1 cellular context compared by ENCODE assay signal in the genomic region with DNA sequence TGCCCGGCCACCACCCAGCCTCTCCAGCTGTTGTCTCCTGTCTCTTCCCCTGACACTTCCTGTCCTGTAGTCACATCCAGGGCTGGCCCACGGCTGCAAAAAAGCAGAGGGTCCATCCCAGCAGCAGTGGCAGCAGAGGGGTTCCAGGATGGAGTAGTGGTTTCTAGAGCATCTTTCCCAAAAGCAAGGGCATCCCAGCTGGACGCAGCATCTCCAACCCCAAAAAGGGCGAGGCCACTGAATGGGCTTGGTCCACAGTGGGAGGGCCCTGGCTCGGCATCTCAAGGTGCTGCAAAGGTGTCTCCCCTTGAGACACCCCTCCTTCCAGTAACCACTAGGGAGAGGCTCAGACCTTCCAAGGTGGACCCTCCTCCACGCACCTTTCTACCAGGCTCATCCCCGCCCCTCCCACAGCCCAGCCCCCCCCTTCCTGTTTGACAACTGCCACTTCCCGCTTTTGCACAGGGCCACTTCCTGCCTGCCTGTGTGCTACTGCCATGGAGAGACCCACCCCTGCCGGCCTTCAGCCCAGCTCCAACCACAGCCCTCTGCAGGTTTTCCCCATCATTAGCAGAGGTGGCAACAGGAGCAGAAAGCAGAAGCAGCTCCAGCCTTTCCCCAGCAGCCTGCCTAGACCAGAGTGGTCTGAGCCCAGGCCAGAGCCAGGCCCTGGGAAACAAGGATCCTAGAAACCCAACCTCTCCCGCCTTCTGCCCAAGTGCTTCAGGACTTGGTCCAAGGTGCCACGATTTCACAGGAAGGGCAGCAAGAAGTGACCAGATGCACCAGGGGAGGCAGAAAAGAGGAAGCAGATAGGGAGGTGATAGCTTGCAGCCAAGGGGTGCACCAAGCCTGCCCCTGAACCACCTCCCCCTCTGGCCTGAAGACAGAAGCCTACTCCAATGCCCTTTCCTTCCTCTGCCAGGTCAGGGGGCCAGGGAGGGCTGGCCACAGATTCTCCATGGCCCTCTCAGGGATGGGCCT.
TF ChIP-seq lines count a peak whose summit lies in the region.

No MANE protein-coding gene starts in this region.

TF ChIP-seq in endothelial cell of umbilical vein, 7 proteins besides CTCF, POLR2A, EP300 and RAD21:
- TF ChIP-seq JUN (IDR thresholded peaks at IDR 0.05; ENCODE audit: borderline replicate concordance, insufficient read depth, insufficient read length, low read depth) (no peak), MYC (IDR thresholded peaks at IDR 0.05; ENCODE audit: low read depth, low read length) (no peak), EZH2 (IDR thresholded peaks at IDR 0.05; ENCODE audit: borderline replicate concordance, low read depth, low read length, severe bottlenecking) (no peak), FOS (IDR thresholded peaks at IDR 0.05; ENCODE audit: borderline replicate concordance, insufficient read depth, low read length) (no peak), GATA2 (IDR thresholded peaks at IDR 0.05; ENCODE audit: insufficient read depth, insufficient read length, low read depth, low read length) (no peak), POLR2AphosphoS5 (IDR thresholded peaks at IDR 0.05; ENCODE audit: insufficient read depth, low read depth, low read length) (no peak)
- TF ChIP-seq, protein P1, sequence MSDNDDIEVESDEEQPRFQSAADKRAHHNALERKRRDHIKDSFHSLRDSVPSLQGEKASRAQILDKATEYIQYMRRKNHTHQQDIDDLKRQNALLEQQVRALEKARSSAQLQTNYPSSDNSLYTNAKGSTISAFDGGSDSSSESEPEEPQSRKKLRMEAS (IDR thresholded peaks at IDR 0.05; ENCODE audit: insufficient read depth, insufficient read length), result no peak
